1 cellular context compared by ENCODE assay signal in the genomic region with DNA sequence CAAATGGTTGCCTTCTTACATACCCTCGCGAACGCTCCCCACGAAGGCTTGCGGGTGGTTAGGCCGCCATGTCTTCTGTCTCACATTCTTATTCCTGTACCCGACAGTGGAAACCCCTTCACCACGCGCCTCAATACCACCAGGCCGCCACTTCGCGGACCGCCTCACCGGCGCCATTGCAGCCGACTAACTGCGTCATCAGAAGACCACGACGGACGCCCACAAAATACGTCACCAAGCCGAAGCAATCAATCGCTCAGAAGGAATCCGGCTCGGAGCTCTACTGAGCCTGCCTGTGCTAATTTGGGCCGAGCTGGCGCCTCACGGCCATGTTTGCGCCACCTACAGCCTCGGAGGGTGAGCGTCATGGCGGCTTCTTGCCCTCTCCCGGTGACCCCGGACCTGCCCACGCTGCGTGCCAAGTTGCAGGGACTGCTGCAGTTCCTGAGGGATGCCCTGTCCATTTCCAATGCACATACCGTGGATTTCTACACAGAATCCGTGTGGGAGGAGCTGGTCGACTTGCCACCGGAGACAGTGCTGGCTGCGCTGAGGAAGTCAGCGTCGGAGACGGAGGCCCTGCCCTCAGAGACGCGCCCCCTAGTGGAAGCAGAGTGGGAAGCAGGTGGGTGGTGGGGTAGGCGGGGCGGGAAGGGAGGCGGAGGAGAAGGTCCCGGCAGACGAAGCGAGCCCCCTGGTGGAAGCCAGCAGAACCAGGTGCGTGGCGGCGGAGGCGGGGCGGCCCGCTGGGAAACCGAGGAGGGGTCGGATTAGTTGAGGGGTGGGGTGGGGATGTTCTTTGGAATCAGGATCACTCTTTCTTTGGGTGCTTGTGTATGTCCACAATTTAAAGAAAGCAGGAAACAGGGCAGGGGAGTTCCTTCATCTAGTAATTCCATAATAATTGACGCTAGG.
TF ChIP-seq lines count a peak whose summit lies in the region.

A gene with protein sequence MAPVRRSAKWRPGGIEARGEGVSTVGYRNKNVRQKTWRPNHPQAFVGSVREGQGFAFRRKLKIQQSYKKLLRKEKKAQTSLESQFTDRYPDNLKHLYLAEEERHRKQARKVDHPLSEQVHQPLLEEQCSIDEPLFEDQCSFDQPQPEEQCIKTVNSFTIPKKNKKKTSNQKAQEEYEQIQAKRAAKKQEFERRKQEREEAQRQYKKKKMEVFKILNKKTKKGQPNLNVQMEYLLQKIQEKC (minus strand): TSS at position 188 of the 915 bp plus-strand sequence. CDS start 11 bp downstream, at position 177.
A gene with protein sequence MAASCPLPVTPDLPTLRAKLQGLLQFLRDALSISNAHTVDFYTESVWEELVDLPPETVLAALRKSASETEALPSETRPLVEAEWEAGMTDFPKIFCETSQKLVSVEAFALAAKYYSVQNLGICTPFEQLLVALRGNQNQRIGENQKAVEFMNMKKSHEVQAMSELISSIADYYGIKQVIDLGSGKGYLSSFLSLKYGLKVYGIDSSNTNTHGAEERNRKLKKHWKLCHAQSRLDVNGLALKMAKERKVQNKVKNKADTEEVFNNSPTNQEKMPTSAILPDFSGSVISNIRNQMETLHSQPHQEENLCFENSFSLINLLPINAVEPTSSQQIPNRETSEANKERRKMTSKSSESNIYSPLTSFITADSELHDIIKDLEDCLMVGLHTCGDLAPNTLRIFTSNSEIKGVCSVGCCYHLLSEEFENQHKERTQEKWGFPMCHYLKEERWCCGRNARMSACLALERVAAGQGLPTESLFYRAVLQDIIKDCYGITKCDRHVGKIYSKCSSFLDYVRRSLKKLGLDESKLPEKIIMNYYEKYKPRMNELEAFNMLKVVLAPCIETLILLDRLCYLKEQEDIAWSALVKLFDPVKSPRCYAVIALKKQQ (plus strand): TSS at position 330 of the 915 bp plus-strand sequence. CDS start 37 bp downstream, at position 367.

TF ChIP-seq in IMR-90, 13 proteins besides CTCF, POLR2A, EP300 and RAD21:
- TF ChIP-seq CHD1 (IDR thresholded peaks at IDR 0.05; ENCODE audit: low read depth, low read length) = no peak
- peak; percentile 82 for TF ChIP-seq MAZ (IDR thresholded peaks at IDR 0.05; ENCODE audit: borderline replicate concordance, low read depth, low read length)
- TF ChIP-seq RCOR1 (IDR thresholded peaks at IDR 0.05; ENCODE audit: insufficient replicate concordance, low read length) = no peak
- no peak for TF ChIP-seq FOS (IDR thresholded peaks at IDR 0.05; ENCODE audit: low read depth, low read length)
- TF ChIP-seq SMC3 (IDR thresholded peaks at IDR 0.05; ENCODE audit: low read depth, low read length) = no peak
- 0 out of 2 replicates have a peak, but pooled peaks have one; percentile 0 for TF ChIP-seq MAFK (IDR thresholded peaks at IDR 0.05; ENCODE audit: low read depth, low read length)
- 0 out of 2 replicates have a peak, but pooled peaks have one; percentile 32 for TF ChIP-seq BHLHE40 (IDR thresholded peaks at IDR 0.05; ENCODE audit: low read depth, low read length)
- TF ChIP-seq, protein P1, sequence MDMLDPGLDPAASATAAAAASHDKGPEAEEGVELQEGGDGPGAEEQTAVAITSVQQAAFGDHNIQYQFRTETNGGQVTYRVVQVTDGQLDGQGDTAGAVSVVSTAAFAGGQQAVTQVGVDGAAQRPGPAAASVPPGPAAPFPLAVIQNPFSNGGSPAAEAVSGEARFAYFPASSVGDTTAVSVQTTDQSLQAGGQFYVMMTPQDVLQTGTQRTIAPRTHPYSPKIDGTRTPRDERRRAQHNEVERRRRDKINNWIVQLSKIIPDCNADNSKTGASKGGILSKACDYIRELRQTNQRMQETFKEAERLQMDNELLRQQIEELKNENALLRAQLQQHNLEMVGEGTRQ (IDR thresholded peaks at IDR 0.05; ENCODE audit: low read depth, low read length) = peak; percentile 4; the same call in 1 of the 2 replicates
- TF ChIP-seq MXI1 (IDR thresholded peaks at IDR 0.05; ENCODE audit: borderline replicate concordance, low read depth, low read length) = peak; percentile 48
- TF ChIP-seq, protein P2, sequence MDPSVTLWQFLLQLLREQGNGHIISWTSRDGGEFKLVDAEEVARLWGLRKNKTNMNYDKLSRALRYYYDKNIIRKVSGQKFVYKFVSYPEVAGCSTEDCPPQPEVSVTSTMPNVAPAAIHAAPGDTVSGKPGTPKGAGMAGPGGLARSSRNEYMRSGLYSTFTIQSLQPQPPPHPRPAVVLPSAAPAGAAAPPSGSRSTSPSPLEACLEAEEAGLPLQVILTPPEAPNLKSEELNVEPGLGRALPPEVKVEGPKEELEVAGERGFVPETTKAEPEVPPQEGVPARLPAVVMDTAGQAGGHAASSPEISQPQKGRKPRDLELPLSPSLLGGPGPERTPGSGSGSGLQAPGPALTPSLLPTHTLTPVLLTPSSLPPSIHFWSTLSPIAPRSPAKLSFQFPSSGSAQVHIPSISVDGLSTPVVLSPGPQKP (IDR thresholded peaks at IDR 0.05; ENCODE audit: borderline replicate concordance, low read depth, low read length) = no peak
- TF ChIP-seq CEBPB (IDR thresholded peaks at IDR 0.05; ENCODE audit: low read depth, low read length) = peak; percentile 59
- peak; percentile 5; the same call in 1 of the 2 replicates for TF ChIP-seq NFE2L2 (IDR thresholded peaks at IDR 0.05; ENCODE audit: low read depth, low read length)
- no peak for TF ChIP-seq RFX5 (IDR thresholded peaks at IDR 0.05; ENCODE audit: low read depth, low read length)
